19 cellular contexts compared by ENCODE assay signal in the genomic region with DNA sequence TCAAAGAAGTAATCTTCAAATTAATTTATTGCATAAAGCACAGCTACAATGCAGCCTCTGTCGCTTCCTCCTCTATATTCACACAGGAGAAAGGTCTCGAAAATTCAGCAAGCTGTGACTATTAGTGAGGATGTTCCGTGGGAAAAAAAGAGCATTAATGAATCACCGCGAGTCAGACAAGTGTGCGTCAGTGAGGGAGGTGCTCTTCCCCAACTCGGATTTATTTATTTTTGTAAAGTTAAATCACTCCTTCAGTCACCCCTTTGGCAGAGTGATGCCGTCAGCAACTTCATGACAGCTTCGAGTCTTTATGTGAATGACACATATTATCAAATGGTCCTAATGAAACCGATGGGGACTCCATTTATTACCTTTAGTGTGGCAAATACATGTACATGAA.
"Had no signal": no experiment of that assay in that cellular context is flagged by ENCODE, and none has a peak within 500 bp of the region (broad histone marks: within the 10 kb centered on the region; RNA-seq: fewer than 3 reads in every experiment).

No MANE protein-coding gene starts in this region.

- H3K4me3 ChIP-seq: esophagus squamous epithelium, hepatocyte, neural progenitor cell, ovary, right atrium auricular region, sigmoid colon, skin epidermis, stomach, thoracic aorta, transverse colon had no signal

- H3K27me3 ChIP-seq: esophagus squamous epithelium, foreskin keratinocyte, hepatocyte, neural progenitor cell, ovary, right atrium auricular region, sigmoid colon, stomach, transverse colon had no signal

- H3K9me3 ChIP-seq: esophagus squamous epithelium, ovary, right atrium auricular region, sigmoid colon, stomach, thoracic aorta, transverse colon had no signal

- H3K79me2 ChIP-seq: hepatocyte had no signal

- H3K36me3 ChIP-seq: esophagus squamous epithelium, neural progenitor cell, ovary, right atrium auricular region, sigmoid colon, stomach, thoracic aorta, transverse colon had no signal

- H3K4me1 ChIP-seq: esophagus squamous epithelium, foreskin keratinocyte, neural progenitor cell, right atrium auricular region, sigmoid colon, stomach, transverse colon had no signal

- H3K27ac ChIP-seq: epithelial cell of prostate, esophagus squamous epithelium, foreskin keratinocyte, hepatocyte, neural progenitor cell, ovary, right atrium auricular region, sigmoid colon, skin epidermis, stomach, thoracic aorta, transverse colon had no signal

- H3K4me2 ChIP-seq: hepatocyte, neural progenitor cell had no signal

- DNase-seq: effector memory CD8-positive, alpha-beta T cell; esophagus squamous epithelium; foreskin keratinocyte; head of caudate nucleus; midbrain; ovary; sigmoid colon; stimulated activated CD4-positive, alpha-beta T cell treated with anti-CD3 and anti-CD28 coated beads, Interleukin-2, amount 100 ng/mL, for 24 hours; stimulated activated CD4-positive, alpha-beta T cell treated with anti-CD3 and anti-CD28 coated beads, Interleukin-4, amount 100 ng/mL, for 4 hours; stimulated activated naive B cell treated with anti-CD40 and anti-IgM and Interleukin-4, amounts not matched to agents 10 μg/mL and 1 μg/mL and 100 μg/mL, for 72 hours; stomach; substantia nigra; transverse colon had no signal

- H2AFZ ChIP-seq: hepatocyte, neural progenitor cell had no signal

- H3K9ac ChIP-seq: neural progenitor cell had no signal
